Comparison of ENCODE assay signal across 19 cellular contexts in genomic region chr14:99257122-99257672, GRCh38. TPM values are rescaled to one million over a fixed set of nuclear protein-coding genes. Genes with fewer than 3 reads are reported as not detected.
DNase-seq lines count a peak whose midpoint lies in the region; ATAC-seq, FAIRE-seq and TF ChIP-seq lines count a peak whose summit lies in the region.
"Had no signal": no experiment of that assay in that cellular context is flagged by ENCODE, and none has a peak within 500 bp of the region (broad histone marks: within the 10 kb centered on the region; RNA-seq: fewer than 3 reads in every experiment).

No MANE protein-coding gene starts in this region.

- H3K79me1 ChIP-seq in H1 (ENCODE audit: low read depth, low read length) = peaks cover 18% of the 10 kb centered on the region

- POLR2A ChIA-PET in H1 (lab: Charles Lee; ENCODE audit: partially characterized antibody) = interaction anchor here (1.7 kb wide), 1 partner anchor 12 kb away, joined by 7 read pairs; no protein-coding TSS in a partner anchor

- peaks cover 95% of the 10 kb centered on the region for H3K4me1 Mint-ChIP-seq in activated T-cell treated with anti-CD3 and anti-CD28 coated beads, Interleukin-2, amount 50 U/mL, for 4 hours (ENCODE audit: low read depth)

- H3K36me3 ChIP-seq in H1 (ENCODE audit: control insufficient read depth in 2 of 4, insufficient read depth in 4 of 4, low read length in 3 of 4) (no peaks in the 10 kb centered on the region), thymus (ENCODE audit: control insufficient read depth, insufficient read depth) (peaks cover 60% of the 10 kb centered on the region), hepatocyte (replicated peaks; ENCODE audit: insufficient read depth, low read depth) (no peaks in the 10 kb centered on the region)
- H3K36me3 ChIP-seq: lower lobe of right lung had no signal

- no peak overlapping the region for H2AFZ ChIP-seq in H1 (ENCODE audit: low read length)
- H2AFZ ChIP-seq in hepatocyte = no peak overlapping the region
- H2AFZ ChIP-seq: parathyroid adenoma had no signal

- no peak overlapping the region; the same call in 1 of the 2 replicates for H4K8ac ChIP-seq in H1 (ENCODE audit: extremely low read depth, insufficient read depth, low read length)

- H3K9me3 ChIP-seq in H1 (ENCODE audit: insufficient read depth in 2 of 2, low read depth in 1 of 2, low read length in 1 of 2) (no peaks in the 10 kb centered on the region), thymus (ENCODE audit: control insufficient read depth) (no peaks in the 10 kb centered on the region), hepatocyte (ENCODE audit: low read depth) (no peaks in the 10 kb centered on the region)
- H3K9me3 ChIP-seq: lower lobe of right lung had no signal

- H3K18ac ChIP-seq in H1 (ENCODE audit: extremely low read depth, low read length) = peak overlapping the region; percentile 64; the same call in 1 of the 2 replicates

- H3K79me2 ChIP-seq in H1 (ENCODE audit: control insufficient read depth in 1 of 2, insufficient read depth in 2 of 2, low read length in 2 of 2) (peaks cover 0 to 57% of the 10 kb centered on the region in 2 experiments; a peak in 2 of 4 replicates), hepatocyte (peaks cover 15% of the 10 kb centered on the region)
- H3K79me2 ChIP-seq: parathyroid adenoma had no signal

- H3K23ac ChIP-seq in H1 (ENCODE audit: insufficient read length) = no peak overlapping the region

- no peak overlapping the region for H2BK120ac ChIP-seq in H1 (replicated peaks; ENCODE audit: low read depth, low read length)

- no peak for TF ChIP-seq EP300 in H1 (IDR thresholded peaks at IDR 0.05; ENCODE audit: borderline replicate concordance in 1 of 2, low read depth in 2 of 2, low read length in 2 of 2)

- H3K4me3 ChIP-seq in H1 (ENCODE audit: extremely low read depth in 1 of 4, insufficient read depth in 2 of 4, low read depth in 3 of 4, low read length in 4 of 4) (no peak overlapping the region), thymus (ENCODE audit: low read length) (no peak overlapping the region), hepatocyte (no peak overlapping the region)
- H3K4me3 ChIP-seq: K562, lower lobe of right lung had no signal

- TF ChIP-seq CTCF in H1 (IDR thresholded peaks at IDR 0.05; ENCODE audit: control extremely low read depth in 1 of 3, insufficient read depth in 1 of 3, low read depth in 1 of 3, low read length in 3 of 3) (no peak), hepatocyte (IDR thresholded peaks at IDR 0.05; ENCODE audit: poor library complexity) (no peak)

- H2BK12ac ChIP-seq in H1 (ENCODE audit: low read depth, low read length) = peak overlapping the region; percentile 94; the same call in 1 of the 2 replicates

- FAIRE-seq in H1 (lab: Jason Lieb, UNC) = no peak
- FAIRE-seq: K562 had no signal

- H3K27ac ChIP-seq in H1 (ENCODE audit: low read depth, low read length) (no peak overlapping the region), thymus (ENCODE audit: low read depth) (peak overlapping the region; percentile 53), hepatocyte (no peak overlapping the region)
- H3K27ac ChIP-seq: lower lobe of right lung, parathyroid adenoma, VCaP had no signal

- peaks cover 12% of the 10 kb centered on the region for H3K36me3 Mint-ChIP-seq in activated T-cell treated with anti-CD3 and anti-CD28 coated beads, Interleukin-2, amount 50 U/mL, for 4 hours (ENCODE audit: insufficient read depth)

- H3K4me1 ChIP-seq in H1 (replicated peaks in 1 of 4; ENCODE audit: control insufficient read depth in 3 of 4, insufficient read depth in 4 of 4, low read length in 3 of 4) = peaks cover 19 to 47% (median 27%) of the 10 kb centered on the region in 4 experiments
- peaks cover 43% of the 10 kb centered on the region for H3K4me1 ChIP-seq in thymus (ENCODE audit: control insufficient read depth, insufficient read depth, low read length)
- H3K4me1 ChIP-seq in hepatocyte (ENCODE audit: insufficient read depth) = no peaks in the 10 kb centered on the region
- H3K4me1 ChIP-seq: lower lobe of right lung, parathyroid adenoma had no signal

- CTCF ChIA-PET in H1 (lab: Charles Lee; ENCODE audit: partially characterized antibody) = interaction anchor here (1.5 kb wide), 1 partner anchor 9 kb away, joined by 3 read pairs; no protein-coding TSS in a partner anchor

- no peak overlapping the region for H4K5ac ChIP-seq in H1 (ENCODE audit: insufficient read length, low read depth, low read length)

- H4K20me1 ChIP-seq in H1 (replicated peaks in 1 of 2; ENCODE audit: control insufficient read depth in 1 of 2, insufficient read depth in 2 of 2, low read length in 2 of 2) = no peaks in the 10 kb centered on the region
- H4K20me1 ChIP-seq in hepatocyte (ENCODE audit: insufficient read depth, poor library complexity, severe bottlenecking) = no peaks in the 10 kb centered on the region

- peak overlapping the region; percentile 90 for H3K4me3 Mint-ChIP-seq in activated T-cell treated with anti-CD3 and anti-CD28 coated beads, Interleukin-2, amount 50 U/mL, for 4 hours

- no peak overlapping the region for H3K14ac ChIP-seq in H1 (ENCODE audit: insufficient read length)

- no peaks in the 10 kb centered on the region for H3K9me3 Mint-ChIP-seq in activated T-cell treated with anti-CD3 and anti-CD28 coated beads, Interleukin-2, amount 50 U/mL, for 4 hours

- peak overlapping the region; percentile 35 for H4K91ac ChIP-seq in H1 (replicated peaks; ENCODE audit: insufficient read length, low read length)

- no peak overlapping the region for H3K4ac ChIP-seq in H1 (replicated peaks; ENCODE audit: insufficient read length, low read depth, low read length)

- no peaks in the 10 kb centered on the region for H3K23me2 ChIP-seq in H1 (ENCODE audit: low read depth, low read length)

- H2AK5ac ChIP-seq in H1 (ENCODE audit: low read depth, low read length) = peak overlapping the region; percentile 97; the same call in 1 of the 2 replicates

- H3K9me2 ChIP-seq in hepatocyte (replicated peaks; ENCODE audit: insufficient read depth) = no peaks in the 10 kb centered on the region

- no peak for ATAC-seq in activated T-cell treated with anti-CD3 and anti-CD28 coated beads, Interleukin-2, amount 50 U/mL, for 4 hours
- ATAC-seq in HG02852 (IDR thresholded peaks at IDR 0.05; ENCODE audit: unreplicated experiment) = no peak
- ATAC-seq: HCT116, K562, lower lobe of right lung, sciatic nerve had no signal

- H3K4me2 ChIP-seq in H1 (ENCODE audit: insufficient read depth in 1 of 2, low read depth in 2 of 2, low read length in 2 of 2) = no peak overlapping the region; a peak in 2 of 4 replicates
- no peak overlapping the region for H3K4me2 ChIP-seq in hepatocyte

- 0 out of 2 replicates have a peak overlapping the region, but pooled peaks have one; percentile 61 for H2BK15ac ChIP-seq in H1 (ENCODE audit: low read length)

- H3K56ac ChIP-seq in H1 (replicated peaks; ENCODE audit: insufficient read length, low read depth, low read length) = no peak overlapping the region

- TF ChIP-seq POLR2A in H1 (IDR thresholded peaks at IDR 0.05; ENCODE audit: control extremely low read depth in 1 of 2, low read depth in 2 of 2, low read length in 2 of 2) = no peak

- no peaks in the 10 kb centered on the region for H3K27me3 ChIP-seq in H1 (replicated peaks in 1 of 4; ENCODE audit: control insufficient read depth in 3 of 4, extremely low read depth in 1 of 4, insufficient read depth in 3 of 4, low read length in 3 of 4)
- no peaks in the 10 kb centered on the region for H3K27me3 ChIP-seq in thymus (ENCODE audit: control insufficient read depth, insufficient read depth)
- no peaks in the 10 kb centered on the region for H3K27me3 ChIP-seq in hepatocyte

- H2BK5ac ChIP-seq in H1 (ENCODE audit: low read depth, low read length) = 0 out of 2 replicates have a peak overlapping the region, but pooled peaks have one; percentile 31

- H3K9ac ChIP-seq in H1 (replicated peaks in 1 of 4; ENCODE audit: extremely low read depth in 1 of 4, low read depth in 3 of 4, low read length in 3 of 4) = no peak overlapping the region
- H3K9ac ChIP-seq: parathyroid adenoma had no signal

- 85% methylated on average over 13 of the region's 14 CpGs; no CpG with 5 or more reads in 1 of the 2 experiments for WGBS in H1 (ENCODE audit: extremely low coverage in 1 of 2, insufficient coverage in 1 of 2, insufficient read length in 1 of 2, insufficient replicate concordance in 2 of 2, low coverage in 1 of 2, low lambda C conversion rate in 2 of 2, missing lambda C conversion rate in 1 of 2), 2 experiments
- WGBS in thymus = 94% methylated on average over 14 of the region's 14 CpGs
- WGBS in hepatocyte (ENCODE audit: low lambda C conversion rate, missing lambda C conversion rate) = 96% methylated on average over 14 of the region's 14 CpGs

- peak; percentile 8 for DNase-seq in stimulated activated CD4-positive, alpha-beta T cell treated with anti-CD3 and anti-CD28 coated beads, Interleukin-4, amount 100 ng/mL, for 1 hour
- no peak for DNase-seq in stimulated activated CD4-positive, alpha-beta T cell treated with anti-CD3 and anti-CD28 coated beads, Interleukin-2, amount 100 ng/mL, for 24 hours
- no peak for DNase-seq in activated T-cell treated with anti-CD3 and anti-CD28 coated beads, Interleukin-2, amount 50 U/mL, for 4 hours
- no peak for DNase-seq in H1 (ENCODE audit: low read depth in 1 of 2, low spot score in 2 of 2)
- DNase-seq in hepatocyte (ENCODE audit: low spot score) = no peak
- DNase-seq in RKO (ENCODE audit: low spot score) = no peak
- DNase-seq: Calu3; lower lobe of right lung; NCI-H1930; stimulated activated CD4-positive, alpha-beta T cell treated with anti-CD3 and anti-CD28 coated beads, Interleukin-1b, Interleukin-23, amount 100 ng/mL, for 48 hours had no signal

- H2BK20ac ChIP-seq in H1 (ENCODE audit: low read length) = no peak overlapping the region

- H3K27me3 Mint-ChIP-seq in activated T-cell treated with anti-CD3 and anti-CD28 coated beads, Interleukin-2, amount 50 U/mL, for 4 hours (ENCODE audit: low read depth) = no peaks in the 10 kb centered on the region

- no peak for TF ChIP-seq RAD21 in H1 (IDR thresholded peaks at IDR 0.05 in 1 of 2, conservative IDR thresholded peaks at IDR 0.05 in 1 of 2; ENCODE audit: low read depth in 2 of 2, low read length in 2 of 2)

TF ChIP-seq in H1, 55 proteins besides CTCF, POLR2A, EP300 and RAD21 (continues in another document):
- no peak for TF ChIP-seq ZNF274 (IDR thresholded peaks at IDR 0.05; ENCODE audit: borderline replicate concordance, extremely low read depth, low read length)

RNA-seq across cellular contexts. Expression of gene BCL11B, which starts 14.8 kb away (rescaled TPM):
- total RNA-seq in activated T-cell treated with anti-CD3 and anti-CD28 coated beads, Interleukin-2, amount 50 U/mL, for 4 hours = 10 to 100 TPM; 54.6 to 64.6 (median 62.4) TPM
- 5.9 TPM in 2 replicates for total RNA-seq in H1 (2021; fragmentation: NEBNext Ultra II Directional; extraction: Animal tissue kit (Norgen Biotek cat#: 25700))
- polyA plus RNA-seq in H1 (2011; rRNA removed) (0.63 and 0.80 TPM in 2 replicates), thymus (15.1 TPM), hepatocyte (0.28 and 0.50 TPM in 2 replicates)
- polyA plus RNA-seq in H1 (2011; cell fraction: cytosol; rRNA removed) = 0.85 TPM
- 1.5 TPM for polyA plus RNA-seq in H1 (2011; cell fraction: nucleus; rRNA removed)
- polyA plus RNA-seq in H1 (2012, experiment 1 of 2) = 1.1 to 2.2 TPM (median 1.2 TPM) in 4 replicates
- polyA plus RNA-seq in H1 (2012, experiment 2 of 2) = 0.22 TPM
- polyA plus RNA-seq in H1 (2013, experiment 1 of 2) = 2.1 TPM
- 2.1 TPM for polyA plus RNA-seq in H1 (2013, experiment 2 of 2)
- 1.7 and 1.9 TPM in 2 replicates for polyA minus RNA-seq in H1 (2011; rRNA and poly(A)+ RNA removed)
- polyA minus RNA-seq in H1 (2011; cell fraction: cytosol; rRNA and poly(A)+ RNA removed) = 3.2 TPM
- 4.1 TPM for polyA minus RNA-seq in H1 (2011; cell fraction: nucleus; rRNA and poly(A)+ RNA removed)
- 1.8 and 3.2 TPM in 2 replicates for total RNA-seq in hepatocyte
- total RNA-seq: G401, NCI-H460 had no signal
- polyA plus RNA-seq: K562 had no signal
